11 cellular contexts compared by ENCODE assay signal in genomic region chr18:55243852-55244251, GRCh38.
DNase-seq lines count a peak whose midpoint lies in the region; ATAC-seq, FAIRE-seq and TF ChIP-seq lines count a peak whose summit lies in the region.
"Had no signal": no experiment of that assay in that cellular context is flagged by ENCODE, and none has a peak within 500 bp of the region (broad histone marks: within the 10 kb centered on the region; RNA-seq: fewer than 3 reads in every experiment).

No MANE protein-coding gene starts in this region.

- H3K27ac Mint-ChIP-seq in MCF 10A (ENCODE audit: low read depth, unreplicated experiment): no peak overlapping the region

- BruUV-seq in MCF 10A (replicated peaks; lab: Mats Ljungman, UMichigan): no TSS peak
- no TSS peak for BruUV-seq in mammary epithelial cell (replicated peaks; lab: Mats Ljungman, UMichigan)

- no peak overlapping the region for H3K4me2 ChIP-seq in mammary epithelial cell (ENCODE audit: insufficient read depth, low read depth, low read length)

- intact Hi-C loops in MCF 10A (cut with micrococcal nuclease) (no loop called here), mammary epithelial cell (cut with micrococcal nuclease) (no loop called here), pancreas (cut with DNase I) (no loop called here), vagina (cut with DNase I) (loop anchor here (10.0 kb wide), 1 partner anchor 341 kb away; the partner anchor contains the start of gene TCF4)

- no peaks in the 10 kb centered on the region for H3K36me3 Mint-ChIP-seq in MCF 10A (ENCODE audit: insufficient read depth, unreplicated experiment)

- WGBS in mammary epithelial cell (ENCODE audit: low coverage, missing lambda C conversion rate): 75% methylated on average over 6 of the region's 6 CpGs
- 52 to 64% methylated on average over 6 of the region's 6 CpGs for WGBS in pancreas, 2 donors

- ATAC-seq in pancreas: peak in 3 of 4 donors; percentile 28 to 60 (median 51)
- no peak for ATAC-seq in GM21515 (IDR thresholded peaks at IDR 0.05; ENCODE audit: unreplicated experiment)
- ATAC-seq in GM18907 (IDR thresholded peaks at IDR 0.05; ENCODE audit: unreplicated experiment): no peak
- ATAC-seq: stimulated activated naive CD8-positive, alpha-beta T cell treated with anti-CD3 and anti-CD28 coated beads, Interleukin-15, Interleukin-2, amounts not matched to agents 100 U/mL and 50 U/mL, for 24 hours had no signal

- H3K27me3 Mint-ChIP-seq in MCF 10A (ENCODE audit: insufficient read depth, unreplicated experiment): no peaks in the 10 kb centered on the region

- H3K4me1 ChIP-seq in mammary epithelial cell (ENCODE audit: insufficient read depth, low read length) (no peaks in the 10 kb centered on the region), pancreas (peaks cover 0 to 6% (median 4%) of the 10 kb centered on the region in 3 donors), vagina (peaks cover 39% of the 10 kb centered on the region)

- no peaks in the 10 kb centered on the region for H3K9me3 Mint-ChIP-seq in MCF 10A (ENCODE audit: unreplicated experiment)
- H3K9me3 Mint-ChIP-seq: H9 had no signal

- in situ Hi-C loops in mammary epithelial cell (cut with MboI; ENCODE audit: low sequenced_read_pairs in 2 of 2): loop anchor here in 1 of 2 donors (25.0 kb wide), 2 partner anchors 543 to 1318 kb away; no protein-coding TSS in a partner anchor

- dilution Hi-C loops in mammary epithelial cell (cut with HindIII; ENCODE audit: low sequenced_read_pairs): no loop called here

- H4K20me1 ChIP-seq in mammary epithelial cell (ENCODE audit: insufficient read depth, low read length): no peaks in the 10 kb centered on the region

- H3K27ac ChIP-seq in mammary epithelial cell (ENCODE audit: insufficient read depth, low read depth, low read length) (no peak overlapping the region), pancreas (peak overlapping the region in 1 of 4 donors; percentile 5), vagina (peak overlapping the region; percentile 63)

- H3K27me3 ChIP-seq in mammary epithelial cell (ENCODE audit: insufficient read depth, low read length) (no peaks in the 10 kb centered on the region), pancreas (no peaks in the 10 kb centered on the region), vagina (no peaks in the 10 kb centered on the region)

- DNase-seq in MCF 10A (ENCODE audit: unreplicated experiment) (peak; percentile 25), mammary epithelial cell (no peak), fibroblast of the aortic adventitia (ENCODE audit: low read depth) (peak; percentile 93), pancreas (no peak), vagina (ENCODE audit: extremely low spot score in 2 of 2) (no peak), middle frontal gyrus (ENCODE audit: extremely low spot score, low spot score) (no peak)
- DNase-seq: effector CD4-positive, alpha-beta T cell; H9; stimulated activated naive CD8-positive, alpha-beta T cell treated with anti-CD3 and anti-CD28 coated beads, Interleukin-15, Interleukin-2, amounts not matched to agents 100 U/mL and 50 U/mL, for 24 hours had no signal

- H2AFZ ChIP-seq in mammary epithelial cell (ENCODE audit: low read depth, low read length): no peak overlapping the region

- POLR2A ChIA-PET in MCF 10A (lab: Yijun Ruan, JAX): no interaction called here

- CTCF ChIA-PET in MCF 10A (lab: Yijun Ruan, JAX): interaction anchor here (0.8 to 4.7 kb wide), 3 partner anchors 9 to 147 kb away, joined by 3 to 40 read pairs (median 4); no protein-coding TSS in a partner anchor
- CTCF ChIA-PET in mammary epithelial cell (lab: Charles Lee; ENCODE audit: low non-redundant PET): no interaction called here

- H3K9ac ChIP-seq in mammary epithelial cell (ENCODE audit: insufficient read depth, low read length): no peak overlapping the region

- peaks cover 11% of the 10 kb centered on the region for H3K4me1 Mint-ChIP-seq in MCF 10A (ENCODE audit: insufficient read depth, unreplicated experiment)

- H3K4me3 ChIP-seq in mammary epithelial cell (replicated peaks in 1 of 3; ENCODE audit: insufficient read depth in 1 of 3, low read depth in 2 of 3, low read length in 3 of 3) (no peak overlapping the region), fibroblast of the aortic adventitia (ENCODE audit: low read depth, low read length) (no peak overlapping the region), pancreas (no peak overlapping the region), vagina (no peak overlapping the region)

- TF ChIP-seq POLR2A in vagina (IDR thresholded peaks at IDR 0.05): no peak

- H3K9me3 ChIP-seq in mammary epithelial cell (replicated peaks; ENCODE audit: insufficient read depth, low read length) (no peaks in the 10 kb centered on the region), pancreas (no peaks in the 10 kb centered on the region), vagina (no peaks in the 10 kb centered on the region)

- no peaks in the 10 kb centered on the region for H3K36me3 ChIP-seq in mammary epithelial cell (ENCODE audit: insufficient read depth, low read length)
- H3K36me3 ChIP-seq in pancreas: no peaks in the 10 kb centered on the region
- no peaks in the 10 kb centered on the region for H3K36me3 ChIP-seq in vagina

- no peaks in the 10 kb centered on the region for H3K79me2 ChIP-seq in mammary epithelial cell (ENCODE audit: insufficient read depth, low read length)

- H3K4me3 Mint-ChIP-seq in MCF 10A (ENCODE audit: unreplicated experiment): no peak overlapping the region
- H3K4me3 Mint-ChIP-seq: H9 had no signal

- FAIRE-seq in pancreas (lab: Jason Lieb, UNC): no peak

- TF ChIP-seq CTCF in MCF 10A (IDR thresholded peaks at IDR 0.05; ENCODE audit: unreplicated experiment): no peak
- TF ChIP-seq CTCF in mammary epithelial cell (conservative IDR thresholded peaks at IDR 0.05 in 1 of 2, IDR thresholded peaks at IDR 0.05 in 1 of 2; ENCODE audit: extremely low read depth in 1 of 2, insufficient read depth in 1 of 2, low read depth in 1 of 2, low read length in 2 of 2): no peak
- TF ChIP-seq CTCF in fibroblast of the aortic adventitia (IDR thresholded peaks at IDR 0.05; ENCODE audit: insufficient read depth, low read length): no peak
- TF ChIP-seq CTCF in pancreas (IDR thresholded peaks at IDR 0.05): no peak
- no peak for TF ChIP-seq CTCF in vagina (IDR thresholded peaks at IDR 0.05)

Comparison
In these comparisons a context has a peak if more than half of its experiments do, and no peak if none do; other contexts are left out.
1. DNase-seq: peak in MCF 10A (single experiment) and fibroblast of the aortic adventitia (single experiment); none in mammary epithelial cell (single experiment), pancreas (0 of 6), vagina (0 of 2) and middle frontal gyrus (single experiment).
2. ATAC-seq: peak in pancreas (3 of 4); none in GM21515 (single experiment) and GM18907 (single experiment).